8 cellular contexts compared by ENCODE assay signal in the genomic region with DNA sequence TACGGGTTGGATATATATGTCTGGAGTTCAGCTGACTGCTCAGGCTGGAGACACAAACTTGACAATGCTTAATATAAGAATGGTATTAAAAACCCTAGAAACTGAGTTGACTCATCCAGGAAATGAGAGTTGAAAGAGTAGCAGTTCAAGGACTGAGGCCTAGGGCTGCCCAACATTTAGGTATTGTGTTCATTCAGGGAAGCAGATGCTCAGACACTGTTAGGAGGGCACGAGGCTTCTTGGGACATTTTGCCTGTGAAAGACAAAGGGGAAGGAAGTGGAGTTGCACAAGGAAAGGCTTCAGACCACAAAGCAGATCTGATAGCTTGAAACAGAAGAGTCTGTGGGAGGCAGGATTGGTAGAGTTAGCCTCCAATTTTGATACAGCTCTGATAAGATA. TPM values are rescaled to one million over a fixed set of nuclear protein-coding genes. Genes with fewer than 3 reads are reported as not detected.
DNase-seq lines count a peak whose midpoint lies in the region; ATAC-seq, FAIRE-seq and TF ChIP-seq lines count a peak whose summit lies in the region.

No MANE protein-coding gene starts in this region.

- H3K4me3 Mint-ChIP-seq in activated T-cell treated with anti-CD3 and anti-CD28 coated beads, Interleukin-2, amount 50 U/mL, for 24 hours = no peak overlapping the region

- peaks cover 4% of the 10 kb centered on the region for H3K9me3 Mint-ChIP-seq in activated T-cell treated with anti-CD3 and anti-CD28 coated beads, Interleukin-2, amount 50 U/mL, for 24 hours

- FAIRE-seq in GM12892 (lab: Jason Lieb, UNC) = peak; percentile 62

- no peak overlapping the region for H3K27ac Mint-ChIP-seq in activated T-cell treated with anti-CD3 and anti-CD28 coated beads, Interleukin-2, amount 50 U/mL, for 24 hours

- H3K27me3 Mint-ChIP-seq in activated T-cell treated with anti-CD3 and anti-CD28 coated beads, Interleukin-2, amount 50 U/mL, for 24 hours = no peaks in the 10 kb centered on the region

- TF ChIP-seq CTCF in GM13976 (IDR thresholded peaks at IDR 0.05; ENCODE audit: borderline replicate concordance, control extremely low read depth, extremely low read depth, insufficient read depth, missing control alignments) = no peak

- peak; percentile 96 for ATAC-seq in GM21576 (IDR thresholded peaks at IDR 0.05; ENCODE audit: unreplicated experiment)

- TF ChIP-seq POLR2A in GM12892 (IDR thresholded peaks at IDR 0.05; ENCODE audit: low read depth, low read length) = no peak

- H3K4me1 Mint-ChIP-seq in activated T-cell treated with anti-CD3 and anti-CD28 coated beads, Interleukin-2, amount 50 U/mL, for 24 hours (ENCODE audit: low read depth) = peaks cover 12% of the 10 kb centered on the region

- no peaks in the 10 kb centered on the region for H3K36me3 Mint-ChIP-seq in activated T-cell treated with anti-CD3 and anti-CD28 coated beads, Interleukin-2, amount 50 U/mL, for 24 hours (ENCODE audit: low read depth)

- in situ Hi-C loops in GM13976 (cut with MboI; ENCODE audit: low sequenced_read_pairs, unreplicated experiment) = no loop called here

- DNase-seq in GM12892 (ENCODE audit: insufficient read length) (no peak), LHCN-M2 (ENCODE audit: low read depth) (peak; percentile 54), foreskin melanocyte (peak; percentile 67), GM13976 (ENCODE audit: low spot score) (no peak), A172 (ENCODE audit: low spot score) (no peak)
- no peak for DNase-seq in stimulated activated CD4-positive, alpha-beta T cell treated with anti-CD3 and anti-CD28 coated beads, Interleukin-12 subunit alpha, Interleukin-12 subunit beta, amount 100 ng/mL, for 4 hours
- DNase-seq in activated T-cell treated with anti-CD3 and anti-CD28 coated beads, Interleukin-2, amount 50 U/mL, for 24 hours = no peak

RNA-seq across cellular contexts. Expression of gene HS3ST1, which starts 52.0 kb away (rescaled TPM):
- polyA plus RNA-seq in GM12892 (2012; ENCODE audit: missing spikeins) = 0.32 TPM
- total RNA-seq in LHCN-M2 (2014; rRNA removed) = under 0.01 and 0.06 TPM in 2 replicates
- 0.09 TPM for polyA plus RNA-seq in LHCN-M2 (2012)
- not detected in 2 replicates for total RNA-seq in A172 (2014; rRNA removed; shearing (Covaris generic))

Comparison
In these comparisons a context has a peak if more than half of its experiments do, and no peak if none do; other contexts are left out.
1. DNase-seq: peak in LHCN-M2 (single experiment) and foreskin melanocyte (single experiment); none in GM12892 (single experiment), GM13976 (single experiment), A172 (single experiment), stimulated activated CD4-positive, alpha-beta T cell treated with anti-CD3 and anti-CD28 coated beads, Interleukin-12 subunit alpha, Interleukin-12 subunit beta, amount 100 ng/mL, for 4 hours (single experiment) and activated T-cell treated with anti-CD3 and anti-CD28 coated beads, Interleukin-2, amount 50 U/mL, for 24 hours (single experiment).